9 cellular contexts compared by ENCODE assay signal in genomic region chr15:40857601-40858351, GRCh38. TPM values are rescaled to one million over a fixed set of nuclear protein-coding genes. Genes with fewer than 3 reads are reported as not detected.
DNase-seq lines count a peak whose midpoint lies in the region; ATAC-seq and TF ChIP-seq lines count a peak whose summit lies in the region.
"Had no signal": no experiment of that assay in that cellular context is flagged by ENCODE, and none has a peak within 500 bp of the region (broad histone marks: within the 10 kb centered on the region; RNA-seq: fewer than 3 reads in every experiment).

No MANE protein-coding gene starts in this region.

- no peak overlapping the region for H3K4me3 ChIP-seq in GM12865 (ENCODE audit: low read depth, low read length)

- H3K27me3 Mint-ChIP-seq in activated CD4-positive, alpha-beta memory T cell treated with anti-CD3 and anti-CD28 coated beads for 36 hours, result no peaks in the 10 kb centered on the region
- H3K27me3 Mint-ChIP-seq in memory B cell, result no peaks in the 10 kb centered on the region

- no peaks in the 10 kb centered on the region for H3K9me3 Mint-ChIP-seq in activated CD4-positive, alpha-beta memory T cell treated with anti-CD3 and anti-CD28 coated beads for 36 hours
- no peaks in the 10 kb centered on the region for H3K9me3 Mint-ChIP-seq in memory B cell

- peak; percentile 63 for ATAC-seq in HG03108 (IDR thresholded peaks at IDR 0.05; ENCODE audit: unreplicated experiment)
- ATAC-seq in memory B cell (ENCODE audit: low read depth), result peak; percentile 91
- no peak for ATAC-seq in HG02763 (IDR thresholded peaks at IDR 0.05; ENCODE audit: unreplicated experiment)

- DNase-seq in GM12865 (ENCODE audit: low read depth), result peak; percentile 74
- peak; percentile 24 for DNase-seq in NCI-H748 treated with DMSO at 0.1 percent for 48 hours (lab: John Stamatoyannopoulos, UW)
- DNase-seq in activated CD4-positive, alpha-beta memory T cell treated with anti-CD3 and anti-CD28 coated beads for 36 hours, result peak; percentile 88
- DNase-seq in ecto neural progenitor cell (ENCODE audit: low spot score), result peak; percentile 91
- DNase-seq in memory B cell (ENCODE audit: low spot score in 2 of 2), result peak; percentile 87 to 91
- DNase-seq in stimulated activated CD8-positive, alpha-beta memory T cell treated with anti-CD3 and anti-CD28 coated beads, Interleukin-15, amount 100 ng/mL, for 24 hours (ENCODE audit: low read depth), result peak; percentile 65

- intact Hi-C loops in activated CD4-positive, alpha-beta memory T cell treated with anti-CD3 and anti-CD28 coated beads for 36 hours (cut with micrococcal nuclease), result no loop called here

- TF ChIP-seq CTCF in GM12865 (IDR thresholded peaks at IDR 0.05; ENCODE audit: insufficient read depth, low read depth, low read length, missing control alignments), result peak; percentile 98

- no peak overlapping the region for H3K4me3 Mint-ChIP-seq in activated CD4-positive, alpha-beta memory T cell treated with anti-CD3 and anti-CD28 coated beads for 36 hours
- H3K4me3 Mint-ChIP-seq in memory B cell, result no peak overlapping the region

- no peak overlapping the region for H3K27ac Mint-ChIP-seq in activated CD4-positive, alpha-beta memory T cell treated with anti-CD3 and anti-CD28 coated beads for 36 hours
- H3K27ac Mint-ChIP-seq in memory B cell, result no peak overlapping the region

- CTCF ChIA-PET in activated CD4-positive, alpha-beta memory T cell treated with anti-CD3 and anti-CD28 coated beads for 36 hours (lab: Charles Lee), result interaction anchor here (0.6 to 9.9 kb wide), 55 partner anchors 13 to 426 kb away, joined by 3 to 267 read pairs (median 4); partner anchors contain the start of genes C15orf62, CHAC1, DNAJC17 and PPP1R14D

- H3K36me3 Mint-ChIP-seq in activated CD4-positive, alpha-beta memory T cell treated with anti-CD3 and anti-CD28 coated beads for 36 hours, result no peaks in the 10 kb centered on the region
- H3K36me3 Mint-ChIP-seq in memory B cell, result peaks cover 8% of the 10 kb centered on the region

- POLR2A ChIA-PET in activated CD4-positive, alpha-beta memory T cell treated with anti-CD3 and anti-CD28 coated beads for 36 hours (lab: Charles Lee), result interaction anchor here (0.6 to 2.5 kb wide), 6 partner anchors 13 to 40 kb away, joined by 3 to 20 read pairs (median 4); partner anchors contain the start of genes RHOV and VPS18

- H3K4me1 Mint-ChIP-seq in activated CD4-positive, alpha-beta memory T cell treated with anti-CD3 and anti-CD28 coated beads for 36 hours (ENCODE audit: low read depth), result peaks cover 5% of the 10 kb centered on the region
- peaks cover 11% of the 10 kb centered on the region for H3K4me1 Mint-ChIP-seq in memory B cell

RNA-seq across cellular contexts. Expression of gene SPINT1, which starts 13.9 kb away (rescaled TPM):
- 10 to 100 TPM; 11.3 to 13.1 TPM for total RNA-seq in activated CD4-positive, alpha-beta memory T cell treated with anti-CD3 and anti-CD28 coated beads for 36 hours

RNA-seq across cellular contexts. Expression of gene RHOV, which starts 16.3 kb away (rescaled TPM):
- under 1 TPM; 0.29 to 0.53 TPM for total RNA-seq in activated CD4-positive, alpha-beta memory T cell treated with anti-CD3 and anti-CD28 coated beads for 36 hours
- total RNA-seq: mononuclear cell had no signal

RNA-seq across cellular contexts. Expression of gene PPP1R14D, which starts 29.3 kb away (rescaled TPM):
- total RNA-seq in activated CD4-positive, alpha-beta memory T cell treated with anti-CD3 and anti-CD28 coated beads for 36 hours, result not detected
- total RNA-seq: mononuclear cell had no signal

RNA-seq across cellular contexts. Expression of gene VPS18, which starts 36.5 kb away (rescaled TPM):
- total RNA-seq in activated CD4-positive, alpha-beta memory T cell treated with anti-CD3 and anti-CD28 coated beads for 36 hours, result 1 to 10 TPM; 7.8 to 8.8 TPM

RNA-seq across cellular contexts. Expression of gene DNAJC17, which starts 50.5 kb away (rescaled TPM):
- 10 to 100 TPM; 32.5 to 34.5 TPM for total RNA-seq in activated CD4-positive, alpha-beta memory T cell treated with anti-CD3 and anti-CD28 coated beads for 36 hours

Comparison
In these comparisons a context has a peak if more than half of its experiments do, and no peak if none do; other contexts are left out.
1. DNase-seq: peak in every context shown above with its lines; median percentile 91 in ecto neural progenitor cell; 89 in memory B cell; 88 in activated CD4-positive, alpha-beta memory T cell treated with anti-CD3 and anti-CD28 coated beads for 36 hours; 74 in GM12865; 65 in stimulated activated CD8-positive, alpha-beta memory T cell treated with anti-CD3 and anti-CD28 coated beads, Interleukin-15, amount 100 ng/mL, for 24 hours; 24 in NCI-H748 treated with DMSO at 0.1 percent for 48 hours.